ENCODE assay signal across 1 cellular context in genomic region chr10:100362570-100363496, GRCh38.
TF ChIP-seq lines count a peak whose summit lies in the region.

No MANE protein-coding gene starts in this region.

TF ChIP-seq in HepG2, 621 proteins besides CTCF, POLR2A, EP300 and RAD21 (continues in another document):
- TF ChIP-seq, protein P1, sequence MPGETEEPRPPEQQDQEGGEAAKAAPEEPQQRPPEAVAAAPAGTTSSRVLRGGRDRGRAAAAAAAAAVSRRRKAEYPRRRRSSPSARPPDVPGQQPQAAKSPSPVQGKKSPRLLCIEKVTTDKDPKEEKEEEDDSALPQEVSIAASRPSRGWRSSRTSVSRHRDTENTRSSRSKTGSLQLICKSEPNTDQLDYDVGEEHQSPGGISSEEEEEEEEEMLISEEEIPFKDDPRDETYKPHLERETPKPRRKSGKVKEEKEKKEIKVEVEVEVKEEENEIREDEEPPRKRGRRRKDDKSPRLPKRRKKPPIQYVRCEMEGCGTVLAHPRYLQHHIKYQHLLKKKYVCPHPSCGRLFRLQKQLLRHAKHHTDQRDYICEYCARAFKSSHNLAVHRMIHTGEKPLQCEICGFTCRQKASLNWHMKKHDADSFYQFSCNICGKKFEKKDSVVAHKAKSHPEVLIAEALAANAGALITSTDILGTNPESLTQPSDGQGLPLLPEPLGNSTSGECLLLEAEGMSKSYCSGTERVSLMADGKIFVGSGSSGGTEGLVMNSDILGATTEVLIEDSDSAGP (CRISPR knock-in tag; IDR thresholded peaks at IDR 0.05; ENCODE audit: borderline replicate concordance) = peak; percentile 32; the same call in 1 of the 2 replicates
- TF ChIP-seq ZNF616 (CRISPR knock-in tag; IDR thresholded peaks at IDR 0.05; ENCODE audit: low read depth) = no peak
- TF ChIP-seq PCBP1 (IDR thresholded peaks at IDR 0.05; ENCODE audit: borderline replicate concordance, low read depth, low read length) = no peak
- TF ChIP-seq TBL1XR1 (IDR thresholded peaks at IDR 0.05; ENCODE audit: borderline replicate concordance, low read length, partially characterized antibody) = no peak
- 0 out of 2 replicates have a peak, but pooled peaks have one; percentile 18 for TF ChIP-seq TP53 (CRISPR knock-in tag; conservative IDR thresholded peaks at IDR 0.05)
- TF ChIP-seq CHD2 (IDR thresholded peaks at IDR 0.05; ENCODE audit: low read depth, low read length) = no peak
- 0 out of 2 replicates have a peak, but pooled peaks have one; percentile 10 for TF ChIP-seq CSRNP1 (CRISPR knock-in tag; IDR thresholded peaks at IDR 0.05)
- peak; percentile 98 for TF ChIP-seq ZNF7 (CRISPR knock-in tag; IDR thresholded peaks at IDR 0.05)
- TF ChIP-seq ZNF574 (CRISPR knock-in tag; IDR thresholded peaks at IDR 0.05) = peak; percentile 39; the same call in 1 of the 2 replicates
- TF ChIP-seq POLR2AphosphoS5 (IDR thresholded peaks at IDR 0.05; ENCODE audit: low read depth, low read length) = peak; percentile 63; the same call in 1 of the 2 replicates
- TF ChIP-seq FOSL2 (CRISPR knock-in tag; IDR thresholded peaks at IDR 0.05) = peak; percentile 18; the same call in 1 of the 2 replicates
- 0 out of 2 replicates have a peak, but pooled peaks have one; percentile 38 for TF ChIP-seq NKX3-1 (CRISPR knock-in tag; IDR thresholded peaks at IDR 0.05)
- TF ChIP-seq TCF7 (IDR thresholded peaks at IDR 0.05; ENCODE audit: low read depth) = no peak
- TF ChIP-seq SALL1 (CRISPR knock-in tag; IDR thresholded peaks at IDR 0.05) = 0 out of 2 replicates have a peak, but pooled peaks have one; percentile 11
- TF ChIP-seq ZNF136 (CRISPR knock-in tag; IDR thresholded peaks at IDR 0.05; ENCODE audit: low read depth) = no peak
- TF ChIP-seq RARA (CRISPR knock-in tag; IDR thresholded peaks at IDR 0.05) = 0 out of 2 replicates have a peak, but pooled peaks have one; percentile 15
- TF ChIP-seq ZNF501 (CRISPR knock-in tag; IDR thresholded peaks at IDR 0.05) = peak; percentile 60; the same call in 1 of the 2 replicates
- TF ChIP-seq ZNF577 (CRISPR knock-in tag; IDR thresholded peaks at IDR 0.05; ENCODE audit: borderline replicate concordance, low read depth) = no peak
- TF ChIP-seq, protein P2, sequence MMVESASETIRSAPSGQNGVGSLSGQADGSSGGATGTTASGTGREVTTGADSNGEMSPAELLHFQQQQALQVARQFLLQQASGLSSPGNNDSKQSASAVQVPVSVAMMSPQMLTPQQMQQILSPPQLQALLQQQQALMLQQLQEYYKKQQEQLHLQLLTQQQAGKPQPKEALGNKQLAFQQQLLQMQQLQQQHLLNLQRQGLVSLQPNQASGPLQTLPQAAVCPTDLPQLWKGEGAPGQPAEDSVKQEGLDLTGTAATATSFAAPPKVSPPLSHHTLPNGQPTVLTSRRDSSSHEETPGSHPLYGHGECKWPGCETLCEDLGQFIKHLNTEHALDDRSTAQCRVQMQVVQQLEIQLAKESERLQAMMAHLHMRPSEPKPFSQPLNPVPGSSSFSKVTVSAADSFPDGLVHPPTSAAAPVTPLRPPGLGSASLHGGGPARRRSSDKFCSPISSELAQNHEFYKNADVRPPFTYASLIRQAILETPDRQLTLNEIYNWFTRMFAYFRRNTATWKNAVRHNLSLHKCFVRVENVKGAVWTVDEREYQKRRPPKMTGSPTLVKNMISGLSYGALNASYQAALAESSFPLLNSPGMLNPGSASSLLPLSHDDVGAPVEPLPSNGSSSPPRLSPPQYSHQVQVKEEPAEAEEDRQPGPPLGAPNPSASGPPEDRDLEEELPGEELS (CRISPR knock-in tag; IDR thresholded peaks at IDR 0.05) = 0 out of 2 replicates have a peak, but pooled peaks have one; percentile 9
- TF ChIP-seq ZKSCAN1 (IDR thresholded peaks at IDR 0.05; ENCODE audit: low read length) = no peak
- TF ChIP-seq TAF15 (IDR thresholded peaks at IDR 0.05; ENCODE audit: low read depth, low read length, poor library complexity, severe bottlenecking) = no peak
- no peak for TF ChIP-seq ZNF790 (CRISPR knock-in tag; IDR thresholded peaks at IDR 0.05; ENCODE audit: borderline replicate concordance)
- no peak for TF ChIP-seq ZNF558 (CRISPR knock-in tag; IDR thresholded peaks at IDR 0.05; ENCODE audit: borderline replicate concordance)
- no peak for TF ChIP-seq MYNN (CRISPR knock-in tag; IDR thresholded peaks at IDR 0.05; ENCODE audit: low read depth)
- TF ChIP-seq SRSF4 (IDR thresholded peaks at IDR 0.05; ENCODE audit: low read depth, low read length, poor library complexity, severe bottlenecking) = no peak
- no peak for TF ChIP-seq SOX6 (IDR thresholded peaks at IDR 0.05)
- no peak for TF ChIP-seq SOX6 (CRISPR knock-in tag; IDR thresholded peaks at IDR 0.05)
- TF ChIP-seq PAF1 (CRISPR knock-in tag; IDR thresholded peaks at IDR 0.05) = 0 out of 2 replicates have a peak, but pooled peaks have one; percentile 50
- TF ChIP-seq NONO (IDR thresholded peaks at IDR 0.05) = no peak
- TF ChIP-seq NONO (CRISPR knock-in tag; conservative IDR thresholded peaks at IDR 0.05) = no peak
- TF ChIP-seq ZNF30 (CRISPR knock-in tag; IDR thresholded peaks at IDR 0.05) = no peak
- TF ChIP-seq, protein P3, sequence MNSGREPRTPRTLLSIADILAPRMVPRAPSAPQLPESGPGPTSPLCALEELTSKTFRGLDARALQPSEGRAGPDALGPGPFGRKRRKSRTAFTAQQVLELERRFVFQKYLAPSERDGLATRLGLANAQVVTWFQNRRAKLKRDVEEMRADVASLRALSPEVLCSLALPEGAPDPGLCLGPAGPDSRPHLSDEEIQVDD (CRISPR knock-in tag; IDR thresholded peaks at IDR 0.05; ENCODE audit: borderline replicate concordance) = no peak
- TF ChIP-seq, protein P4, sequence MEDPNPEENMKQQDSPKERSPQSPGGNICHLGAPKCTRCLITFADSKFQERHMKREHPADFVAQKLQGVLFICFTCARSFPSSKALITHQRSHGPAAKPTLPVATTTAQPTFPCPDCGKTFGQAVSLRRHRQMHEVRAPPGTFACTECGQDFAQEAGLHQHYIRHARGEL (CRISPR knock-in tag; IDR thresholded peaks at IDR 0.05) = no peak
- TF ChIP-seq AHR (CRISPR knock-in tag; IDR thresholded peaks at IDR 0.05) = no peak
- TF ChIP-seq ZEB1 (IDR thresholded peaks at IDR 0.05; ENCODE audit: insufficient replicate concordance, low read depth) = no peak
- TF ChIP-seq SSRP1 (CRISPR knock-in tag; IDR thresholded peaks at IDR 0.05) = peak; percentile 83; the same call in 1 of the 2 replicates
- no peak for TF ChIP-seq AKAP8 (CRISPR knock-in tag; IDR thresholded peaks at IDR 0.05)
- TF ChIP-seq KLF16 (CRISPR knock-in tag; IDR thresholded peaks at IDR 0.05) = no peak
- 0 out of 2 replicates have a peak, but pooled peaks have one; percentile 29 for TF ChIP-seq NRL (CRISPR knock-in tag; IDR thresholded peaks at IDR 0.05; ENCODE audit: borderline replicate concordance)
- no peak for TF ChIP-seq ZNF556 (CRISPR knock-in tag; IDR thresholded peaks at IDR 0.05; ENCODE audit: borderline replicate concordance)
- TF ChIP-seq IRF2 (CRISPR knock-in tag; IDR thresholded peaks at IDR 0.05) = no peak
- TF ChIP-seq, protein P5, sequence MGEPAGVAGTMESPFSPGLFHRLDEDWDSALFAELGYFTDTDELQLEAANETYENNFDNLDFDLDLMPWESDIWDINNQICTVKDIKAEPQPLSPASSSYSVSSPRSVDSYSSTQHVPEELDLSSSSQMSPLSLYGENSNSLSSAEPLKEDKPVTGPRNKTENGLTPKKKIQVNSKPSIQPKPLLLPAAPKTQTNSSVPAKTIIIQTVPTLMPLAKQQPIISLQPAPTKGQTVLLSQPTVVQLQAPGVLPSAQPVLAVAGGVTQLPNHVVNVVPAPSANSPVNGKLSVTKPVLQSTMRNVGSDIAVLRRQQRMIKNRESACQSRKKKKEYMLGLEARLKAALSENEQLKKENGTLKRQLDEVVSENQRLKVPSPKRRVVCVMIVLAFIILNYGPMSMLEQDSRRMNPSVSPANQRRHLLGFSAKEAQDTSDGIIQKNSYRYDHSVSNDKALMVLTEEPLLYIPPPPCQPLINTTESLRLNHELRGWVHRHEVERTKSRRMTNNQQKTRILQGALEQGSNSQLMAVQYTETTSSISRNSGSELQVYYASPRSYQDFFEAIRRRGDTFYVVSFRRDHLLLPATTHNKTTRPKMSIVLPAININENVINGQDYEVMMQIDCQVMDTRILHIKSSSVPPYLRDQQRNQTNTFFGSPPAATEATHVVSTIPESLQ (CRISPR knock-in tag; conservative IDR thresholded peaks at IDR 0.05) = no peak
- TF ChIP-seq, protein P6, sequence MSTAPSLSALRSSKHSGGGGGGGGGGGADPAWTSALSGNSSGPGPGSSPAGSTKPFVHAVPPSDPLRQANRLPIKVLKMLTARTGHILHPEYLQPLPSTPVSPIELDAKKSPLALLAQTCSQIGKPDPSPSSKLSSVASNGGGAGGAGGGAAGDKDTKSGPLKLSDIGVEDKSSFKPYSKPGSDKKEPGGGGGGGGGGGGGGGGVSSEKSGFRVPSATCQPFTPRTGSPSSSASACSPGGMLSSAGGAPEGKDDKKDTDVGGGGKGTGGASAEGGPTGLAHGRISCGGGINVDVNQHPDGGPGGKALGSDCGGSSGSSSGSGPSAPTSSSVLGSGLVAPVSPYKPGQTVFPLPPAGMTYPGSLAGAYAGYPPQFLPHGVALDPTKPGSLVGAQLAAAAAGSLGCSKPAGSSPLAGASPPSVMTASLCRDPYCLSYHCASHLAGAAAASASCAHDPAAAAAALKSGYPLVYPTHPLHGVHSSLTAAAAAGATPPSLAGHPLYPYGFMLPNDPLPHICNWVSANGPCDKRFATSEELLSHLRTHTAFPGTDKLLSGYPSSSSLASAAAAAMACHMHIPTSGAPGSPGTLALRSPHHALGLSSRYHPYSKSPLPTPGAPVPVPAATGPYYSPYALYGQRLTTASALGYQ (CRISPR knock-in tag; IDR thresholded peaks at IDR 0.05) = 0 out of 2 replicates have a peak, but pooled peaks have one; percentile 21
- no peak for TF ChIP-seq ZNF563 (CRISPR knock-in tag; IDR thresholded peaks at IDR 0.05)
- no peak for TF ChIP-seq NFE2 (CRISPR knock-in tag; IDR thresholded peaks at IDR 0.05)
- TF ChIP-seq HOXA3 (CRISPR knock-in tag; IDR thresholded peaks at IDR 0.05) = no peak
- no peak for TF ChIP-seq ZNF446 (CRISPR knock-in tag; IDR thresholded peaks at IDR 0.05)
- no peak for TF ChIP-seq ZGPAT (CRISPR knock-in tag; IDR thresholded peaks at IDR 0.05)
- no peak for TF ChIP-seq SKI (IDR thresholded peaks at IDR 0.05; ENCODE audit: partially characterized antibody)
- no peak for TF ChIP-seq ZNF543 (CRISPR knock-in tag; IDR thresholded peaks at IDR 0.05)
- no peak for TF ChIP-seq SMAD1 (CRISPR knock-in tag; IDR thresholded peaks at IDR 0.05; ENCODE audit: borderline replicate concordance, low read depth)
- TF ChIP-seq POLR2G (IDR thresholded peaks at IDR 0.05; ENCODE audit: low read depth, low read length) = peak; percentile 28; the same call in 1 of the 2 replicates
- TF ChIP-seq, protein P7, sequence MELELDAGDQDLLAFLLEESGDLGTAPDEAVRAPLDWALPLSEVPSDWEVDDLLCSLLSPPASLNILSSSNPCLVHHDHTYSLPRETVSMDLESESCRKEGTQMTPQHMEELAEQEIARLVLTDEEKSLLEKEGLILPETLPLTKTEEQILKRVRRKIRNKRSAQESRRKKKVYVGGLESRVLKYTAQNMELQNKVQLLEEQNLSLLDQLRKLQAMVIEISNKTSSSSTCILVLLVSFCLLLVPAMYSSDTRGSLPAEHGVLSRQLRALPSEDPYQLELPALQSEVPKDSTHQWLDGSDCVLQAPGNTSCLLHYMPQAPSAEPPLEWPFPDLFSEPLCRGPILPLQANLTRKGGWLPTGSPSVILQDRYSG (CRISPR knock-in tag; IDR thresholded peaks at IDR 0.05) = no peak
- peak; percentile 54; the same call in 1 of the 2 replicates for TF ChIP-seq BORCS8-MEF2B (CRISPR knock-in tag; IDR thresholded peaks at IDR 0.05)
- no peak for TF ChIP-seq ZSCAN31 (CRISPR knock-in tag; IDR thresholded peaks at IDR 0.05; ENCODE audit: low read depth)
- no peak for TF ChIP-seq ZNF619 (CRISPR knock-in tag; IDR thresholded peaks at IDR 0.05)
- TF ChIP-seq ARNT (IDR thresholded peaks at IDR 0.05) = no peak
